35 cellular contexts compared by ENCODE assay signal in genomic region chr9:23698161-23698560, GRCh38.
"Had no signal": no experiment of that assay in that cellular context is flagged by ENCODE, and none has a peak within 500 bp of the region (broad histone marks: within the 10 kb centered on the region; RNA-seq: fewer than 3 reads in every experiment).

No MANE protein-coding gene starts in this region.

- H3K27me3 ChIP-seq: MG63 had no signal

- H3K4me2 ChIP-seq: KMS-11 had no signal

- H3K27ac ChIP-seq: KMS-11 had no signal

- DNase-seq: Karpas-422, Kasumi-1, MG63, MM.1S, MV-4-11, NCI-H1048, NCI-H1092, NCI-H1092 treated with DMSO at 0.1 percent for 48 hours, NCI-H1105, NCI-H1105 treated with DMSO at 0.1 percent for 48 hours, NCI-H1417, NCI-H1417 treated with DMSO at 0.1 percent for 48 hours, NCI-H1436, NCI-H1436 treated with DMSO at 0.1 percent for 48 hours, NCI-H146, NCI-H1694, NCI-H1694 treated with DMSO at 0.1 percent for 48 hours, NCI-H187, NCI-H187 treated with DMSO at 0.1 percent for 48 hours, NCI-H1930, NCI-H2029, NCI-H2029 treated with DMSO at 0.1 percent for 48 hours, NCI-H2081, NCI-H2081 treated with DMSO at 0.1 percent for 48 hours, NCI-H2107, NCI-H2171, NCI-H2171 treated with DMSO at 0.1 percent for 48 hours, NCI-H2227 treated with DMSO at 0.1 percent for 48 hours, NCI-H226, NCI-H345, NCI-H446, NCI-H446 treated with DMSO at 0.1 percent for 48 hours, NCI-H510A, NCI-H510A treated with DMSO at 0.1 percent for 48 hours had no signal

- H3K4me3 ChIP-seq: MG63 had no signal

- H3K36me3 ChIP-seq: MG63 had no signal

- H3K9ac ChIP-seq: KMS-11 had no signal

- H3K9me3 ChIP-seq: MG63 had no signal
